Comparison of ENCODE assay signal across 30 cellular contexts in the genomic region with DNA sequence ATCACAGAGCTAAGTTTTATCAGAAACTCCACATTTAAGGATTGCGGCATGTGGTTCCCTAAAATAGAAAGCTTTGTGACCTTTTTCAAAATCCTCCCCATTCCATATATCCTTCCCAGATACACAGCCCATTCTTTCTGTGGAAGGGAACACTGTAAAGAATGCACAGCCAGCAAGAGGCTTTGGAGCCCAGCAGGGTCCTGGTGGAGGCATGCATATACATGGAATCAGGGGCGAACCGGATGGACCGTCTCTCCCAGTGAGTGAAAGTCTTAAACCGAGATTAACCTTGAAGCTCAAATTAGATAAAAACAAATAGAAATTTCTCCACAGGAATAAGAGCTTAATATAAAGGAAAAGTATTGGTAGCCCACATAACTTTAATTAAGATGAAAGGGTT.
"Had no signal": no experiment of that assay in that cellular context is flagged by ENCODE, and none has a peak within 500 bp of the region (broad histone marks: within the 10 kb centered on the region; RNA-seq: fewer than 3 reads in every experiment).

No MANE protein-coding gene starts in this region.

- H3K4me1 Mint-ChIP-seq: activated CD4-positive, alpha-beta memory T cell treated with anti-CD3 and anti-CD28 coated beads, Interleukin-2, amount 10 ng/mL, durations not matched to agents 7 days and 5 days; activated T-helper 17 cell treated with anti-CD3 and anti-CD28 coated beads, Interleukin-2, amount 50 U/mL, for 72 hours; naive B cell; stimulated activated naive B cell treated with anti-CD40 and anti-IgM and Interleukin-4, amounts not matched to agents 10 μg/mL and 1 μg/mL and 100 μg/mL, for 72 hours had no signal

- H3K4me1 ChIP-seq: gastroesophageal sphincter, stomach, thyroid gland, upper lobe of right lung had no signal

- H3K36me3 Mint-ChIP-seq: naive B cell; stimulated activated naive B cell treated with anti-CD40 and anti-IgM and Interleukin-4, amounts not matched to agents 10 μg/mL and 1 μg/mL and 100 μg/mL, for 72 hours had no signal

- H3K36me3 ChIP-seq: brain microvascular endothelial cell, gastroesophageal sphincter, stomach, thyroid gland, upper lobe of right lung had no signal

- H3K27ac Mint-ChIP-seq: activated CD4-positive, alpha-beta memory T cell treated with anti-CD3 and anti-CD28 coated beads, Interleukin-2, amount 10 ng/mL, durations not matched to agents 7 days and 5 days; activated T-helper 17 cell treated with anti-CD3 and anti-CD28 coated beads, Interleukin-2, amount 50 U/mL, for 72 hours; effector memory CD8-positive, alpha-beta T cell; stimulated activated naive B cell treated with anti-CD40 and anti-IgM and Interleukin-4, amounts not matched to agents 10 μg/mL and 1 μg/mL and 100 μg/mL, for 72 hours had no signal

- H3K9me3 ChIP-seq: gastroesophageal sphincter, stomach, thyroid gland, upper lobe of right lung had no signal

- H3K9me3 Mint-ChIP-seq: activated CD4-positive, alpha-beta memory T cell treated with anti-CD3 and anti-CD28 coated beads, Interleukin-2, amount 10 ng/mL, durations not matched to agents 7 days and 5 days; activated T-cell treated with anti-CD3 and anti-CD28 coated beads, Interleukin-2, amount 50 U/mL, for 4 hours; activated T-helper 17 cell treated with anti-CD3 and anti-CD28 coated beads, Interleukin-2, amount 50 U/mL, for 72 hours; effector memory CD8-positive, alpha-beta T cell; stimulated activated naive B cell treated with anti-CD40 and anti-IgM and Interleukin-4, amounts not matched to agents 10 μg/mL and 1 μg/mL and 100 μg/mL, for 72 hours had no signal

- DNase-seq: activated CD4-positive, alpha-beta memory T cell treated with anti-CD3 and anti-CD28 coated beads, Interleukin-2, amount 10 ng/mL, durations not matched to agents 7 days and 5 days; activated CD4-positive, alpha-beta T cell treated with anti-CD3 and anti-CD28 coated beads for 48 hours; activated gamma-delta T cell treated with Interleukin-2 at 50 U/mL for 16 hours; activated naive CD4-positive, alpha-beta T cell treated with anti-CD3 and anti-CD28 coated beads, Interleukin-2, amount 50 U/mL, for 16 hours; activated T-cell treated with anti-CD3 and anti-CD28 coated beads, Interleukin-2, amount 50 U/mL, for 4 hours; amniotic stem cell; brain microvascular endothelial cell; dorsolateral prefrontal cortex; effector memory CD8-positive, alpha-beta T cell; head of caudate nucleus; hypothalamus; islet precursor cell; left ventricle myocardium superior; naive B cell; stimulated activated CD4-positive, alpha-beta T cell treated with anti-CD3 and anti-CD28 coated beads, Interleukin-15, amount 100 ng/mL, for 24 hours; stimulated activated CD4-positive, alpha-beta T cell treated with anti-CD3 and anti-CD28 coated beads, Interleukin-2, amount 100 ng/mL, for 24 hours; stimulated activated naive B cell treated with anti-CD40 and anti-IgM and Interleukin-4, amounts not matched to agents 10 μg/mL and 1 μg/mL and 100 μg/mL, for 72 hours; stomach; T-helper 9 cell; thyroid gland; upper lobe of right lung had no signal

- ATAC-seq: activated CD4-positive, CD25-positive, alpha-beta regulatory T cell treated with anti-CD3 and anti-CD28 coated beads, Interleukin-2, amount 50 U/mL, for 24 hours; activated T-cell treated with anti-CD3 and anti-CD28 coated beads, Interleukin-2, amount 50 U/mL, for 4 hours; activated T-helper 17 cell treated with anti-CD3 and anti-CD28 coated beads, Interleukin-2, amount 50 U/mL, for 72 hours; effector memory CD8-positive, alpha-beta T cell; gastroesophageal sphincter; left ventricle myocardium superior; right cardiac atrium; stimulated activated naive B cell treated with anti-CD40 and anti-IgM and Interleukin-4, amounts not matched to agents 10 μg/mL and 1 μg/mL and 100 μg/mL, for 72 hours; upper lobe of right lung had no signal

- FAIRE-seq: astrocyte, endothelial cell of umbilical vein, TTC549 had no signal

- H3K4me3 Mint-ChIP-seq: activated CD4-positive, alpha-beta memory T cell treated with anti-CD3 and anti-CD28 coated beads, Interleukin-2, amount 10 ng/mL, durations not matched to agents 7 days and 5 days; activated T-cell treated with anti-CD3 and anti-CD28 coated beads, Interleukin-2, amount 50 U/mL, for 4 hours; activated T-helper 17 cell treated with anti-CD3 and anti-CD28 coated beads, Interleukin-2, amount 50 U/mL, for 72 hours; effector memory CD8-positive, alpha-beta T cell; stimulated activated naive B cell treated with anti-CD40 and anti-IgM and Interleukin-4, amounts not matched to agents 10 μg/mL and 1 μg/mL and 100 μg/mL, for 72 hours had no signal

- H3K27ac ChIP-seq: brain microvascular endothelial cell, coronary artery, dorsolateral prefrontal cortex, gastroesophageal sphincter, stomach, thyroid gland, upper lobe of right lung, VCaP had no signal

- H3K27me3 ChIP-seq: brain microvascular endothelial cell, gastroesophageal sphincter, stomach, thyroid gland, upper lobe of right lung had no signal

- H3K4me3 ChIP-seq: coronary artery, dorsolateral prefrontal cortex, gastroesophageal sphincter, stomach, thyroid gland, upper lobe of right lung had no signal
